In the genomic region with DNA sequence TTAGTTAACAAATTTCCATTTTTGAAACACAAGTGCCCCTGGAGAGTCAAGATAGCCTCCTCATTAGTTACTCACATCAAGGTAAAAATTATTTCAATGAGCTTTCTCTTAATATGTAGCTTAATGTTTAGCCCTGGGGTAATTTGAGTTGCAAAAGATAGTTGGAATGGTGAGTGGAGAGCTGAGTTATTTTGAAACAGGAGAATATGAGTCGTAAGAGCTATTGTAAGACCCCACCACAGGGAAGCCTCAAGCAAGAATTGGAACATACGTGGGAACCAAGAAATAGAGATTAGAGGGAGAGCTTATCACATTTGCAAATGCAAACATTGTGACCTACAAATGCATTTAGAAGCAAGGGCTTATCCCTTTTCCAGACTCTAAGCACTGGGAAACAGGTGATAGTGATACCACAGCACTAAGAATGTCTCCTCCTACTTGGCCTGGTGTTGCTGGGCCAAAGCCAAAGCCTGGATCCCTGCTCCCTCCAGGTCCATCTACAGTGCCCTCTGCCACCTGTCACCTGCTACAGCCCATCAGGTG, we compare ENCODE assay signal across 13 cellular contexts.
DNase-seq lines count a peak whose midpoint lies in the region; ATAC-seq, FAIRE-seq and TF ChIP-seq lines count a peak whose summit lies in the region.
"Had no signal": no experiment of that assay in that cellular context is flagged by ENCODE, and none has a peak within 500 bp of the region (broad histone marks: within the 10 kb centered on the region; RNA-seq: fewer than 3 reads in every experiment).

No MANE protein-coding gene starts in this region.

- no peaks in the 10 kb centered on the region for H3K9me2 ChIP-seq in PC-9 (ENCODE audit: insufficient read depth)

- no TSS peak for BruUV-seq in PC-9 (replicated peaks; lab: Mats Ljungman, UMichigan)

- H3K27ac Mint-ChIP-seq in activated naive CD4-positive, alpha-beta T cell treated with anti-CD3 and anti-CD28 coated beads, Interleukin-2, amount 50 U/mL, for 72 hours = no peak overlapping the region
- H3K27ac Mint-ChIP-seq in activated naive CD4-positive, alpha-beta T cell treated with anti-CD3 and anti-CD28 coated beads, Interleukin-2, amount 10 ng/mL, durations not matched to agents 7 days and 5 days = no peak overlapping the region
- no peak overlapping the region for H3K27ac Mint-ChIP-seq in activated T-cell treated with anti-CD3 and anti-CD28 coated beads, Interleukin-2, amount 50 U/mL, for 24 hours

- TF ChIP-seq CTCF in PC-9 (conservative IDR thresholded peaks at IDR 0.05) (no peak), fibroblast of pulmonary artery (IDR thresholded peaks at IDR 0.05; ENCODE audit: low read length, missing control alignments) (no peak), upper lobe of right lung (IDR thresholded peaks at IDR 0.05) (no peak)

- peaks cover 52% of the 10 kb centered on the region for H3K4me1 ChIP-seq in PC-9 (replicated peaks; ENCODE audit: insufficient read depth)
- no peaks in the 10 kb centered on the region for H3K4me1 ChIP-seq in upper lobe of right lung

- H3K27ac ChIP-seq in PC-9 (peak overlapping the region; percentile 98), upper lobe of right lung (no peak overlapping the region)
- H3K27ac ChIP-seq: thyroid gland had no signal

- no peak overlapping the region for H3K4me3 Mint-ChIP-seq in activated naive CD4-positive, alpha-beta T cell treated with anti-CD3 and anti-CD28 coated beads, Interleukin-2, amount 10 ng/mL, durations not matched to agents 7 days and 5 days
- H3K4me3 Mint-ChIP-seq in activated T-cell treated with anti-CD3 and anti-CD28 coated beads, Interleukin-2, amount 50 U/mL, for 24 hours = no peak overlapping the region
- H3K4me3 Mint-ChIP-seq: brain had no signal

- H3K4me3 ChIP-seq in PC-9 = no peak overlapping the region
- no peak overlapping the region for H3K4me3 ChIP-seq in fibroblast of pulmonary artery (replicated peaks; ENCODE audit: low read depth, low read length)
- H3K4me3 ChIP-seq in upper lobe of right lung = no peak overlapping the region
- H3K4me3 ChIP-seq: thyroid gland had no signal

- H3K79me2 ChIP-seq in PC-9 (ENCODE audit: low read depth) = no peaks in the 10 kb centered on the region

- FAIRE-seq in HTR-8/SVneo (lab: Jason Lieb, UNC) = no peak
- FAIRE-seq: islet of Langerhans had no signal

- H3K27me3 Mint-ChIP-seq in activated naive CD4-positive, alpha-beta T cell treated with anti-CD3 and anti-CD28 coated beads, Interleukin-2, amount 10 ng/mL, durations not matched to agents 7 days and 5 days = peaks cover 3% of the 10 kb centered on the region
- peaks cover 9% of the 10 kb centered on the region for H3K27me3 Mint-ChIP-seq in activated T-cell treated with anti-CD3 and anti-CD28 coated beads, Interleukin-2, amount 50 U/mL, for 24 hours
- H3K27me3 Mint-ChIP-seq: brain had no signal

- POLR2A ChIA-PET in PC-9 (lab: Charles Lee; ENCODE audit: unreplicated experiment) = no interaction called here

- peak; percentile 36 to 78 for ATAC-seq in activated naive CD4-positive, alpha-beta T cell treated with anti-CD3 and anti-CD28 coated beads, Interleukin-2, amount 50 U/mL, for 72 hours
- ATAC-seq in upper lobe of right lung = peak; percentile 23

- H3K9me3 ChIP-seq in PC-9 (ENCODE audit: insufficient read depth, low read depth) = peaks cover 15% of the 10 kb centered on the region
- H3K9me3 ChIP-seq in upper lobe of right lung = no peaks in the 10 kb centered on the region
- H3K9me3 ChIP-seq: thyroid gland had no signal

- CTCF ChIA-PET in activated naive CD4-positive, alpha-beta T cell treated with anti-CD3 and anti-CD28 coated beads, Interleukin-2, amount 10 ng/mL, durations not matched to agents 7 days and 5 days (lab: Charles Lee) = interaction anchor here (0.8 kb wide), 1 partner anchor 30 kb away, joined by 3 read pairs; no protein-coding TSS in a partner anchor
- CTCF ChIA-PET in PC-9 (lab: Charles Lee) = no interaction called here

- H3K36me3 ChIP-seq in PC-9 (ENCODE audit: low read depth) (no peaks in the 10 kb centered on the region), upper lobe of right lung (no peaks in the 10 kb centered on the region)
- H3K36me3 ChIP-seq: thyroid gland had no signal

- intact Hi-C loops in PC-9 (cut with micrococcal nuclease; ENCODE audit: unreplicated experiment) (no loop called here), upper lobe of right lung (cut with DNase I) (no loop called here)

- H3F3A ChIP-seq in PC-9 (ENCODE audit: insufficient read depth, low read depth) = peaks cover 40% of the 10 kb centered on the region

- DNase-seq in activated naive CD4-positive, alpha-beta T cell treated with anti-CD3 and anti-CD28 coated beads, Interleukin-2, amount 50 U/mL, for 72 hours (ENCODE audit: low spot score in 2 of 2) = no peak
- DNase-seq in activated naive CD4-positive, alpha-beta T cell treated with anti-CD3 and anti-CD28 coated beads, Interleukin-2, amount 10 ng/mL, durations not matched to agents 7 days and 5 days = no peak
- DNase-seq in PC-9 (peak; percentile 42 to 73), fibroblast of pulmonary artery (ENCODE audit: low read depth) (peak; percentile 32), upper lobe of right lung (no peak), T-helper 9 cell (no peak), HTR-8/SVneo (ENCODE audit: insufficient read length, low spot score) (no peak)
- DNase-seq in activated T-cell treated with anti-CD3 and anti-CD28 coated beads, Interleukin-2, amount 50 U/mL, for 24 hours = no peak
- DNase-seq: activated CD4-positive, CD25-positive, alpha-beta regulatory T cell; NCI-H524 treated with DMSO at 0.1 percent for 48 hours; thyroid gland had no signal

- H2AFZ ChIP-seq in PC-9 = peak overlapping the region; percentile 58; the same call in 1 of the 2 replicates

- peaks cover 0 to 5% of the 10 kb centered on the region in 2 donors for H3K9me3 Mint-ChIP-seq in activated naive CD4-positive, alpha-beta T cell treated with anti-CD3 and anti-CD28 coated beads, Interleukin-2, amount 50 U/mL, for 72 hours
- H3K9me3 Mint-ChIP-seq in activated naive CD4-positive, alpha-beta T cell treated with anti-CD3 and anti-CD28 coated beads, Interleukin-2, amount 10 ng/mL, durations not matched to agents 7 days and 5 days = no peaks in the 10 kb centered on the region
- no peaks in the 10 kb centered on the region for H3K9me3 Mint-ChIP-seq in activated T-cell treated with anti-CD3 and anti-CD28 coated beads, Interleukin-2, amount 50 U/mL, for 24 hours

- peak overlapping the region; percentile 63 for H3K4me2 ChIP-seq in PC-9

- no peaks in the 10 kb centered on the region for H3K27me3 ChIP-seq in PC-9 (ENCODE audit: insufficient read depth, low read depth)
- H3K27me3 ChIP-seq in upper lobe of right lung = no peaks in the 10 kb centered on the region
- H3K27me3 ChIP-seq: thyroid gland had no signal

- H3K4me1 Mint-ChIP-seq in activated naive CD4-positive, alpha-beta T cell treated with anti-CD3 and anti-CD28 coated beads, Interleukin-2, amount 10 ng/mL, durations not matched to agents 7 days and 5 days = no peaks in the 10 kb centered on the region
- peaks cover 24% of the 10 kb centered on the region for H3K4me1 Mint-ChIP-seq in activated T-cell treated with anti-CD3 and anti-CD28 coated beads, Interleukin-2, amount 50 U/mL, for 24 hours (ENCODE audit: low read depth)

- no peaks in the 10 kb centered on the region for H3K36me3 Mint-ChIP-seq in activated naive CD4-positive, alpha-beta T cell treated with anti-CD3 and anti-CD28 coated beads, Interleukin-2, amount 50 U/mL, for 72 hours
- H3K36me3 Mint-ChIP-seq in activated naive CD4-positive, alpha-beta T cell treated with anti-CD3 and anti-CD28 coated beads, Interleukin-2, amount 10 ng/mL, durations not matched to agents 7 days and 5 days = no peaks in the 10 kb centered on the region
- no peaks in the 10 kb centered on the region for H3K36me3 Mint-ChIP-seq in activated T-cell treated with anti-CD3 and anti-CD28 coated beads, Interleukin-2, amount 50 U/mL, for 24 hours (ENCODE audit: low read depth)
- H3K36me3 Mint-ChIP-seq: brain had no signal

- no peaks in the 10 kb centered on the region for H4K20me1 ChIP-seq in PC-9 (ENCODE audit: insufficient read depth)

Comparison
In these comparisons a context has a peak if more than half of its experiments do, and no peak if none do; other contexts are left out.
1. DNase-seq: peak in PC-9 (2 of 2) and fibroblast of pulmonary artery (single experiment); none in activated naive CD4-positive, alpha-beta T cell treated with anti-CD3 and anti-CD28 coated beads, Interleukin-2, amount 50 U/mL, for 72 hours (0 of 2), activated naive CD4-positive, alpha-beta T cell treated with anti-CD3 and anti-CD28 coated beads, Interleukin-2, amount 10 ng/mL, durations not matched to agents 7 days and 5 days (single experiment), upper lobe of right lung (single experiment), T-helper 9 cell (single experiment), HTR-8/SVneo (single experiment) and activated T-cell treated with anti-CD3 and anti-CD28 coated beads, Interleukin-2, amount 50 U/mL, for 24 hours (single experiment).